Comparison of ENCODE assay signal across 8 cellular contexts in the genomic region with DNA sequence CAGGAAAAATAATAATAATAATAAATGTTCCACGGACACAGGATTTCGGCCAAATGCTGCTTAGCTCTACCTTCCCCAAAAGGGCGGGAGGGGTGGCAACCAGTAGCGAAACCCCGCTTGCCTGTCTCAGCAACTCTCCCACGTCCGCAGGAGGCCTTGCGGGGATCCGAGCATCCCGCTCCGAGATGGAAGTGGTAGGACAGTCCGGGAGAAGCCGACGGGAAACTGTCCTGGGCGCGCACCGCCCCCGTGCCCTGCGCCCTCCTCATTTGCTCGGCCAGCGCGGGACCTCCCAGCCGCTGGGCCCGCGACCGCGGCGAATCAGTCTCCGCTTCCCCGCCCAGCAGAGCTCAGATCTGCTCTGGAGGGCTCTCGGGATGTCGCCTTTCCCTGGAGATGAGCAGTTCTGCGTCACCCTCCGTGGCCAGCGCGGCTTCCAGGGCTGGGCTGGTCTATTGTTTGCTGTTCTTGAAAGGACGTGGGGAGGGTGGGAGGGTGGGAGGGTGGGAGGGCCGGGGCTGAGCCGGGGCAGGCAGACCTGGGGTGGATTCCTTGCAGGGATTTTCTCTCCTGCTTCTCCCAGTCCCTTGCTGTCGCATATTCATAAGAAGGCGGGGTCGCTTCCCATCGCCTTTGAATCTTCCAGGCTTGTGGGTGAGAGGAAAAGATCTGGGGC. TPM values are rescaled to one million over a fixed set of nuclear protein-coding genes. Genes with fewer than 3 reads are reported as not detected.
DNase-seq lines count a peak whose midpoint lies in the region; ATAC-seq, FAIRE-seq and TF ChIP-seq lines count a peak whose summit lies in the region.

No MANE protein-coding gene starts in this region.

- CTCF ChIA-PET in activated CD4-positive, alpha-beta memory T cell treated with anti-CD3 and anti-CD28 coated beads, Interleukin-2, amount 10 ng/mL, durations not matched to agents 7 days and 5 days (lab: Charles Lee), result no interaction called here

- no peak overlapping the region for H3K4me3 Mint-ChIP-seq in activated CD4-positive, alpha-beta memory T cell treated with anti-CD3 and anti-CD28 coated beads, Interleukin-2, amount 10 ng/mL, durations not matched to agents 7 days and 5 days

- peaks cover 8% of the 10 kb centered on the region for H3K9me3 Mint-ChIP-seq in activated CD4-positive, alpha-beta memory T cell treated with anti-CD3 and anti-CD28 coated beads, Interleukin-2, amount 10 ng/mL, durations not matched to agents 7 days and 5 days

- no peak for TF ChIP-seq POLR2A in GM12891 (IDR thresholded peaks at IDR 0.05; ENCODE audit: low read depth, low read length)

- no peak for FAIRE-seq in GM12891 (lab: Jason Lieb, UNC)

- H3K4me1 Mint-ChIP-seq in activated CD4-positive, alpha-beta memory T cell treated with anti-CD3 and anti-CD28 coated beads, Interleukin-2, amount 10 ng/mL, durations not matched to agents 7 days and 5 days, result peaks cover 4% of the 10 kb centered on the region

- no peak for ATAC-seq in HG03354 (IDR thresholded peaks at IDR 0.05; ENCODE audit: poor library complexity, severe bottlenecking, unreplicated experiment)
- no peak for ATAC-seq in GM21360 (IDR thresholded peaks at IDR 0.05; ENCODE audit: unreplicated experiment)

- peak; percentile 48 for DNase-seq in EL
- DNase-seq in NCI-H82 (lab: John Stamatoyannopoulos, UW), result peak; percentile 84
- DNase-seq in glomerular visceral epithelial cell (ENCODE audit: extremely low spot score), result peak; percentile 51
- DNase-seq in putamen (ENCODE audit: low spot score), result peak; percentile 70
- DNase-seq in GM12891 (ENCODE audit: insufficient read length, low spot score), result no peak
- DNase-seq in activated CD4-positive, alpha-beta memory T cell treated with anti-CD3 and anti-CD28 coated beads, Interleukin-2, amount 10 ng/mL, durations not matched to agents 7 days and 5 days, result no peak

- H3K27ac Mint-ChIP-seq in activated CD4-positive, alpha-beta memory T cell treated with anti-CD3 and anti-CD28 coated beads, Interleukin-2, amount 10 ng/mL, durations not matched to agents 7 days and 5 days, result no peak overlapping the region

- POLR2A ChIA-PET in activated CD4-positive, alpha-beta memory T cell treated with anti-CD3 and anti-CD28 coated beads, Interleukin-2, amount 10 ng/mL, durations not matched to agents 7 days and 5 days (lab: Charles Lee), result no interaction called here

- H3K27me3 Mint-ChIP-seq in activated CD4-positive, alpha-beta memory T cell treated with anti-CD3 and anti-CD28 coated beads, Interleukin-2, amount 10 ng/mL, durations not matched to agents 7 days and 5 days, result peaks cover 70% of the 10 kb centered on the region

- no peaks in the 10 kb centered on the region for H3K36me3 Mint-ChIP-seq in activated CD4-positive, alpha-beta memory T cell treated with anti-CD3 and anti-CD28 coated beads, Interleukin-2, amount 10 ng/mL, durations not matched to agents 7 days and 5 days (ENCODE audit: low read depth)

TF ChIP-seq in GM12891, 5 proteins besides CTCF, POLR2A, EP300 and RAD21:
- no peak for TF ChIP-seq PAX5 (IDR thresholded peaks at IDR 0.05; ENCODE audit: insufficient read depth, low read length, severe bottlenecking)

RNA-seq across cellular contexts. Expression of a gene that starts 48.8 kb away (rescaled TPM):
- 0.55 TPM for polyA plus RNA-seq in GM12891 (2012; ENCODE audit: low read depth, missing spikeins)
- total RNA-seq in activated CD4-positive, alpha-beta memory T cell treated with anti-CD3 and anti-CD28 coated beads, Interleukin-2, amount 10 ng/mL, durations not matched to agents 7 days and 5 days, result under 1 TPM; 0.75 to 0.88 TPM

Comparison
In these comparisons a context has a peak if more than half of its experiments do, and no peak if none do; other contexts are left out.
1. DNase-seq: peak in EL (single experiment), NCI-H82 (single experiment), glomerular visceral epithelial cell (single experiment) and putamen (single experiment); none in GM12891 (single experiment) and activated CD4-positive, alpha-beta memory T cell treated with anti-CD3 and anti-CD28 coated beads, Interleukin-2, amount 10 ng/mL, durations not matched to agents 7 days and 5 days (single experiment).